In genomic region chr7:136890379-136890778, GRCh38 we compare ENCODE assay signal across 22 cellular contexts. TPM values are rescaled to one million over a fixed set of nuclear protein-coding genes. Genes with fewer than 3 reads are reported as not detected.
"Had no signal": no experiment of that assay in that cellular context is flagged by ENCODE, and none has a peak within 500 bp of the region (broad histone marks: within the 10 kb centered on the region; RNA-seq: fewer than 3 reads in every experiment).

No MANE protein-coding gene starts in this region.

- ATAC-seq: activated CD4-positive, alpha-beta T cell treated with anti-CD3 and anti-CD28 coated beads for 36 hours; activated naive CD4-positive, alpha-beta T cell treated with anti-CD3 and anti-CD28 coated beads, Interleukin-2, amount 50 U/mL, for 72 hours; esophagus mucosa; gastroesophageal sphincter; mucosa of descending colon; naive thymus-derived CD4-positive, alpha-beta T cell; psoas muscle; right lobe of liver; stimulated activated memory B cell treated with anti-CD40 and anti-IgM and Interleukin-4, amounts not matched to agents 10 μg/mL and 1 μg/mL and 100 μg/mL, for 72 hours; upper lobe of right lung had no signal

- H3K4me1 ChIP-seq: gastroesophageal sphincter, psoas muscle, right lobe of liver, upper lobe of right lung had no signal

- DNase-seq: activated CD4-positive, alpha-beta T cell treated with anti-CD3 and anti-CD28 coated beads for 36 hours; activated CD4-positive, alpha-beta T cell treated with anti-CD3 and anti-CD28 coated beads, Interleukin-2, amount 50 U/mL, for 48 hours; activated gamma-delta T cell treated with Interleukin-2 at 50 U/mL for 16 hours; amniotic stem cell; cerebellar nuclear complex; effector CD8-positive, alpha-beta T cell; heart left ventricle; immature natural killer cell; mucosa of descending colon; naive thymus-derived CD4-positive, alpha-beta T cell; psoas muscle; right lobe of liver; stimulated activated CD4-positive, alpha-beta T cell treated with anti-CD3 and anti-CD28 coated beads, Interleukin-4, amount 100 ng/mL, for 4 hours; T1000; upper lobe of right lung; WERI-Rb-1 had no signal

- H3K4me3 ChIP-seq: gastroesophageal sphincter, heart left ventricle, mucosa of descending colon, psoas muscle, right lobe of liver, upper lobe of right lung had no signal

- H3K36me3 ChIP-seq: gastroesophageal sphincter, right lobe of liver, upper lobe of right lung, WERI-Rb-1 had no signal

- H3K9me3 ChIP-seq: gastroesophageal sphincter, heart left ventricle, mucosa of descending colon, psoas muscle, right lobe of liver, upper lobe of right lung had no signal

- H3K27ac ChIP-seq: gastroesophageal sphincter, psoas muscle, right lobe of liver, upper lobe of right lung, WERI-Rb-1 had no signal

- H3K27me3 ChIP-seq: gastroesophageal sphincter, heart left ventricle, right lobe of liver, upper lobe of right lung had no signal

RNA-seq across cellular contexts. Expression of gene CHRM2, which starts 21.9 kb away (rescaled TPM):
- total RNA-seq: activated CD4-positive, alpha-beta T cell treated with anti-CD3 and anti-CD28 coated beads for 36 hours; activated naive CD4-positive, alpha-beta T cell treated with anti-CD3 and anti-CD28 coated beads, Interleukin-2, amount 50 U/mL, for 72 hours; activated T-helper 1 cell treated with anti-CD3 and anti-CD28 coated beads, Interleukin-12 subunit alpha, Interleukin-12 subunit beta, Interleukin-2, Interleukin-4 antibody, amounts not matched to agents 30 ng/mL and 10 ng/mL and 1 ng/mL, durations not matched to agents 14 hours and 24 hours and 36 hours; esophagus mucosa; naive thymus-derived CD4-positive, alpha-beta T cell; psoas muscle; T-helper 1 cell treated with Interleukin-12 subunit alpha and Interleukin-12 subunit beta and Interleukin-4 antibody, amounts not matched to agents 30 ng/mL and 1 ng/mL, for 36 hours had no signal
- polyA plus RNA-seq: immature natural killer cell; naive thymus-derived CD4-positive, alpha-beta T cell; psoas muscle had no signal
